14 cellular contexts compared by ENCODE assay signal in the genomic region with DNA sequence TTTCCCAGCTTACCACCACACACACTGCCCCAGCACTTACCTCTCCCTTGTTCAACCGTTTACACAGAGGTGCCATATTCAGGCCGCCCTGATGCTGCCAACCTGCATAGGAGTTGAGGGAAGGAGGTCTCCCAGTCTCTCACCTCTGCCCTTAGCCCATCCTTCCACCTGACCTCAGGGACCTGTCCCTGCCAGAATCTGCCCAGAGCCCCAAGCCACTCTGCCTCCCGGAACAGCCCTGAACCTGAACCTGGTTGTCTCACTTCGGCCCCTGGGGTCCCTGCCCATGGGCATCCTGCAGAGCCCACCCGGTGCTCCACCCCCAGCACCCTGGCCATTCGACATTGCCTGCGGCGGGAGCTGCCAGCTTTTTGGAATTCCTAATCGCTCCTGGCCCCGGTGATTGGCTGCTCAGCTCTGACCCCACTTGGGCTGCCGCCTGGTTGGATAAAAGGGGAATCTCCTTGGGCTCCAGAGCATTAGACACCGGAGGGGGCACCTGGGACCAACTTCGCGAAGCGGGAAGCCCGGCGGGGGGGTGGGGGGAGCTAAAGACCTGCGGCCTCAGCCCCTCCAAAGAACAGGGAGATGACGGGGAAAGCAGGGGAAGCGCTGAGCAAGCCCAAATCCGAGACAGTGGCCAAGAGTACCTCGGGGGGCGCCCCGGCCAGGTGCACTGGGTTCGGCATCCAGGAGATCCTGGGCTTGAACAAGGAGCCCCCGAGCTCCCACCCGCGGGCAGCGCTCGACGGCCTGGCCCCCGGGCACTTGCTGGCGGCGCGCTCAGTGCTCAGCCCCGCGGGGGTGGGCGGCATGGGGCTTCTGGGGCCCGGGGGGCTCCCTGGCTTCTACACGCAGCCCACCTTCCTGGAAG. TPM values are rescaled to one million over a fixed set of nuclear protein-coding genes. Genes with fewer than 3 reads are reported as not detected.
DNase-seq lines count a peak whose midpoint lies in the region; ATAC-seq and TF ChIP-seq lines count a peak whose summit lies in the region.
"Had no signal": no experiment of that assay in that cellular context is flagged by ENCODE, and none has a peak within 500 bp of the region (broad histone marks: within the 10 kb centered on the region; RNA-seq: fewer than 3 reads in every experiment).

A gene (plus strand): TSS at position 476 of the 874 bp plus-strand sequence. CDS start 113 bp downstream, at position 589.

- H3K9me3 Mint-ChIP-seq in nephron, result peaks cover 4% of the 10 kb centered on the region

- H3K4me3 Mint-ChIP-seq in nephron, result peak within 1 kb of the TSS in 2 of 3 experiments; percentile 66

- H3K36me3 ChIP-seq in heart left ventricle (no peaks in the 10 kb centered on the region), upper lobe of right lung (no peaks in the 10 kb centered on the region)
- H3K36me3 ChIP-seq: BE2C had no signal

- no peak for ATAC-seq in heart left ventricle
- no peak for ATAC-seq in Right ventricle myocardium superior (ENCODE audit: poor library complexity)
- no peak for ATAC-seq in upper lobe of right lung

- H3K27ac ChIP-seq in heart left ventricle, result no peak within 1 kb of the TSS
- H3K27ac ChIP-seq in dorsolateral prefrontal cortex, result no peak within 1 kb of the TSS
- no peak within 1 kb of the TSS for H3K27ac ChIP-seq in upper lobe of right lung

- H3K27ac Mint-ChIP-seq in nephron, result no peak within 1 kb of the TSS

- H3K27me3 Mint-ChIP-seq in nephron (ENCODE audit: low read depth), result peaks cover 97% of the 10 kb centered on the region

- no peaks in the 10 kb centered on the region for H3K9me3 ChIP-seq in heart left ventricle
- H3K9me3 ChIP-seq in upper lobe of right lung, result no peaks in the 10 kb centered on the region
- H3K9me3 ChIP-seq: BE2C had no signal

- H3K4me1 ChIP-seq in heart left ventricle, result peaks cover 0 to 33% (median 22%) of the 10 kb centered on the region in 12 donors
- H3K4me1 ChIP-seq in upper lobe of right lung, result peaks cover 23% of the 10 kb centered on the region
- H3K4me1 ChIP-seq: BE2C had no signal

- TF ChIP-seq CTCF in heart left ventricle (IDR thresholded peaks at IDR 0.05), result no peak
- no peak for TF ChIP-seq CTCF in dorsolateral prefrontal cortex (IDR thresholded peaks at IDR 0.05 in 54 of 56, conservative IDR thresholded peaks at IDR 0.05 in 2 of 56; ENCODE audit: low read depth in 1 of 56, partially characterized antibody in 56 of 56)
- TF ChIP-seq CTCF in nephron (IDR thresholded peaks at IDR 0.05; ENCODE audit: unreplicated experiment in 3 of 3), result no peak
- TF ChIP-seq CTCF in upper lobe of right lung (IDR thresholded peaks at IDR 0.05), result no peak

- no peak for TF ChIP-seq POLR2A in heart left ventricle (IDR thresholded peaks at IDR 0.05)

- H3K27me3 ChIP-seq in heart left ventricle (peaks cover 51 to 82% (median 66%) of the 10 kb centered on the region in 9 donors), dorsolateral prefrontal cortex (peaks cover 12 to 72% (median 62%) of the 10 kb centered on the region in 45 donors), upper lobe of right lung (peaks cover 69% of the 10 kb centered on the region)

- H3K36me3 Mint-ChIP-seq in nephron (ENCODE audit: low read depth), result no peaks in the 10 kb centered on the region

- no peak for DNase-seq in heart left ventricle
- no peak for DNase-seq in Right ventricle myocardium superior
- DNase-seq in dorsolateral prefrontal cortex, result no peak
- no peak for DNase-seq in upper lobe of right lung
- no peak for DNase-seq in activated effector memory CD4-positive, alpha-beta T cell treated with Interleukin-2 at 50 U/mL for 16 hours
- DNase-seq in GDM1 (lab: John Stamatoyannopoulos, UW), result no peak
- no peak for DNase-seq in COLO668 (lab: John Stamatoyannopoulos, UW; ENCODE audit: unreplicated experiment)
- DNase-seq: activated CD4-positive, alpha-beta T cell treated with anti-CD3 and anti-CD28 coated beads, Interleukin-2, amount 50 U/mL, for 4 hours; BE2C; kidney glomerular epithelial cell; NCI-H510A treated with DMSO at 0.1 percent for 48 hours had no signal

- intact Hi-C loops in heart left ventricle (cut with DNase I) (no loop called here), Right ventricle myocardium superior (cut with DNase I) (no loop called here), dorsolateral prefrontal cortex (cut with DNase I) (no loop called here), upper lobe of right lung (cut with DNase I) (no loop called here)

- 5 to 12% (median 8%) methylated on average over 20 to 40 of the region's 40 CpGs for WGBS in heart left ventricle, 4 donors

- H3K4me3 ChIP-seq in heart left ventricle, result peak within 1 kb of the TSS in 10 of 12 donors; percentile 27 to 47 (median 38)
- H3K4me3 ChIP-seq in dorsolateral prefrontal cortex, result peak within 1 kb of the TSS in 35 of 59 donors; percentile 8 to 58 (median 36)
- peak within 1 kb of the TSS; percentile 29 for H3K4me3 ChIP-seq in upper lobe of right lung

- H3K4me1 Mint-ChIP-seq in nephron, result peaks cover 12% of the 10 kb centered on the region

RNA-seq across cellular contexts. Expression of the gene that starts here (rescaled TPM):
- total RNA-seq in heart left ventricle (under 1 TPM in 1 of 9 donors, not detected in 8; 0.08 TPM), Right ventricle myocardium superior (not detected), dorsolateral prefrontal cortex (under 1 TPM in 23 of 120 experiments, not detected in 97; 0.13 to 0.48 (median 0.22) TPM), upper lobe of right lung (not detected)
- polyA plus RNA-seq in heart left ventricle, result not detected
- total RNA-seq: M059J had no signal
- polyA plus RNA-seq: esophagus had no signal
